Comparison of ENCODE assay signal across 17 cellular contexts in genomic region chr6:37785002-37785687, GRCh38. TPM values are rescaled to one million over a fixed set of nuclear protein-coding genes. Genes with fewer than 3 reads are reported as not detected.
A peak's percentile ranks its signal among the peaks of the same experiment; 100 is the strongest.
DNase-seq lines count a peak whose midpoint lies in the region; ATAC-seq and TF ChIP-seq lines count a peak whose summit lies in the region.
"Had no signal": no experiment of that assay in that cellular context is flagged by ENCODE, and none has a peak within 500 bp of the region (broad histone marks: within the 10 kb centered on the region; RNA-seq: fewer than 3 reads in every experiment).

No MANE protein-coding gene starts in this region.

- peaks cover 4 to 31% (median 17%) of the 10 kb centered on the region in 5 donors for H3K27me3 Mint-ChIP-seq in naive thymus-derived CD8-positive, alpha-beta T cell
- peaks cover 59% of the 10 kb centered on the region for H3K27me3 Mint-ChIP-seq in activated naive CD4-positive, alpha-beta T cell treated with anti-CD3 and anti-CD28 coated beads, Interleukin-2, amount 10 ng/mL, durations not matched to agents 7 days and 5 days

- H2AFZ ChIP-seq in IMR-90 (replicated peaks; ENCODE audit: low read length, poor library complexity), result peak overlapping the region; percentile 88

- H3K9me1 ChIP-seq in IMR-90 (ENCODE audit: insufficient read depth, low read length), result peaks cover 12% of the 10 kb centered on the region

- no peak overlapping the region for H3K27ac Mint-ChIP-seq in naive thymus-derived CD8-positive, alpha-beta T cell
- H3K27ac Mint-ChIP-seq in activated naive CD4-positive, alpha-beta T cell treated with anti-CD3 and anti-CD28 coated beads, Interleukin-2, amount 10 ng/mL, durations not matched to agents 7 days and 5 days, result no peak overlapping the region

- no peak for DNase-seq in IMR-90
- DNase-seq in epithelial cell of esophagus (ENCODE audit: low read depth), result peak; percentile 57
- DNase-seq in naive thymus-derived CD8-positive, alpha-beta T cell, result no peak
- no peak for DNase-seq in C1 segment of cervical spinal cord (lab: John Stamatoyannopoulos, UW)
- no peak for DNase-seq in stimulated activated naive CD4-positive, alpha-beta T cell (lab: John Stamatoyannopoulos, UW)
- no peak for DNase-seq in amygdala (lab: John Stamatoyannopoulos, UW)
- no peak for DNase-seq in activated naive CD4-positive, alpha-beta T cell treated with anti-CD3 and anti-CD28 coated beads, Interleukin-2, amount 10 ng/mL, durations not matched to agents 7 days and 5 days
- DNase-seq: activated CD4-positive, alpha-beta T cell treated with anti-CD3 and anti-CD28 coated beads, Interleukin-2, amount 50 U/mL, for 1 hour; colonic mucosa; GDM1; left ventricle myocardium superior; NCI-H1417 treated with DMSO at 0.1 percent for 48 hours; small intestine; stimulated activated CD4-positive, alpha-beta T cell treated with anti-CD3 and anti-CD28 coated beads, Interleukin-4, amount 100 ng/mL, for 4 hours had no signal

- TF ChIP-seq RAD21 in IMR-90 (IDR thresholded peaks at IDR 0.05; ENCODE audit: low read length), result no peak

- H3K9me3 Mint-ChIP-seq in naive thymus-derived CD8-positive, alpha-beta T cell, result no peaks in the 10 kb centered on the region
- no peaks in the 10 kb centered on the region for H3K9me3 Mint-ChIP-seq in activated naive CD4-positive, alpha-beta T cell treated with anti-CD3 and anti-CD28 coated beads, Interleukin-2, amount 10 ng/mL, durations not matched to agents 7 days and 5 days

- no peak overlapping the region for H2BK120ac ChIP-seq in IMR-90 (ENCODE audit: low read depth, low read length)

- 64% methylated on average over 14 of the region's 14 CpGs; no CpG with 5 or more reads in 1 of the 2 experiments for WGBS in IMR-90 (ENCODE audit: extremely low coverage in 2 of 2, insufficient read length in 1 of 2), 2 experiments

- H3K9me3 ChIP-seq in ES-I3 (ENCODE audit: control insufficient read depth, insufficient read depth, low read length) (no peaks in the 10 kb centered on the region), IMR-90 (ENCODE audit: control insufficient read depth, insufficient read depth, low read length) (no peaks in the 10 kb centered on the region)
- H3K9me3 ChIP-seq: colonic mucosa had no signal

- no peak overlapping the region for H4K5ac ChIP-seq in IMR-90 (ENCODE audit: low read depth, low read length)

- H3K4me2 ChIP-seq in IMR-90 (ENCODE audit: low read depth, low read length), result no peak overlapping the region

- H2AK5ac ChIP-seq in IMR-90 (ENCODE audit: low read depth, low read length), result peak overlapping the region; percentile 43; the same call in 1 of the 2 replicates

- TF ChIP-seq CTCF in IMR-90 (conservative IDR thresholded peaks at IDR 0.05; ENCODE audit: low read depth, low read length) (no peak), epithelial cell of esophagus (IDR thresholded peaks at IDR 0.05; ENCODE audit: insufficient read depth, low read depth, low read length, missing control alignments) (no peak)

- no peaks in the 10 kb centered on the region for H3K79me1 ChIP-seq in IMR-90 (ENCODE audit: low read depth in 1 of 2, low read length in 2 of 2)

- no peak overlapping the region for H3K4me3 ChIP-seq in IMR-90 (ENCODE audit: insufficient read depth, low read depth, low read length)
- H3K4me3 ChIP-seq in epithelial cell of esophagus (ENCODE audit: low read length), result no peak overlapping the region

- H2AK9ac ChIP-seq in IMR-90 (replicated peaks; ENCODE audit: low read depth, low read length, poor library complexity), result no peak overlapping the region

- no peak overlapping the region for H3K14ac ChIP-seq in IMR-90 (replicated peaks; ENCODE audit: low read depth, low read length)

- H2BK15ac ChIP-seq in IMR-90 (ENCODE audit: low read depth, low read length), result no peak overlapping the region

- no peak overlapping the region for H3K23ac ChIP-seq in IMR-90 (ENCODE audit: low read depth, low read length)

- H3K4me3 Mint-ChIP-seq in naive thymus-derived CD8-positive, alpha-beta T cell, result peak overlapping the region in 7 of 10 donors; percentile 31 to 82 (median 43)
- H3K4me3 Mint-ChIP-seq in activated naive CD4-positive, alpha-beta T cell treated with anti-CD3 and anti-CD28 coated beads, Interleukin-2, amount 10 ng/mL, durations not matched to agents 7 days and 5 days, result no peak overlapping the region

- H4K20me1 ChIP-seq in IMR-90 (ENCODE audit: insufficient read depth, low read length), result no peaks in the 10 kb centered on the region

- no peak overlapping the region for H4K8ac ChIP-seq in IMR-90 (ENCODE audit: low read depth in 2 of 2, low read length in 2 of 2)

- H3K36me3 ChIP-seq in ES-I3 (ENCODE audit: insufficient read depth, low read length) (no peaks in the 10 kb centered on the region), IMR-90 (ENCODE audit: control insufficient read depth, insufficient read depth, low read length) (no peaks in the 10 kb centered on the region)
- H3K36me3 ChIP-seq: colonic mucosa had no signal

- peaks cover 14 to 24% (median 16%) of the 10 kb centered on the region in 4 donors for H3K4me1 Mint-ChIP-seq in naive thymus-derived CD8-positive, alpha-beta T cell
- peaks cover 20% of the 10 kb centered on the region for H3K4me1 Mint-ChIP-seq in activated naive CD4-positive, alpha-beta T cell treated with anti-CD3 and anti-CD28 coated beads, Interleukin-2, amount 10 ng/mL, durations not matched to agents 7 days and 5 days

- in situ Hi-C loops in IMR-90 (cut with MboI; ENCODE audit: low sequenced_read_pairs), result no loop called here

- H3K4ac ChIP-seq in IMR-90 (ENCODE audit: low read depth, low read length), result no peak overlapping the region

- H3K56ac ChIP-seq in IMR-90 (ENCODE audit: extremely low read depth, insufficient read depth, low read length), result no peak overlapping the region

- no peak overlapping the region for H3K18ac ChIP-seq in IMR-90 (ENCODE audit: low read depth, low read length)

- H4K91ac ChIP-seq in IMR-90 (ENCODE audit: insufficient read depth, low read depth, low read length), result no peak overlapping the region

- H3K9ac ChIP-seq in ES-I3 (ENCODE audit: low read depth, low read length) (peak overlapping the region; percentile 94; the same call in 1 of the 2 replicates), IMR-90 (ENCODE audit: low read depth, low read length) (no peak overlapping the region)

- peak overlapping the region; percentile 42; the same call in 1 of the 2 replicates for H2BK20ac ChIP-seq in IMR-90 (ENCODE audit: low read depth, low read length)

- CTCF ChIA-PET in IMR-90 (lab: Yijun Ruan, JAX), result no interaction called here
- CTCF ChIA-PET in activated naive CD4-positive, alpha-beta T cell treated with anti-CD3 and anti-CD28 coated beads, Interleukin-2, amount 10 ng/mL, durations not matched to agents 7 days and 5 days (lab: Charles Lee), result no interaction called here

- ATAC-seq in IMR-90 (ENCODE audit: low read depth), result no peak
- no peak for ATAC-seq in naive thymus-derived CD8-positive, alpha-beta T cell
- ATAC-seq: HCT116 had no signal

- H3K4me1 ChIP-seq in ES-I3 (ENCODE audit: insufficient read depth, low read length) (peaks cover 30% of the 10 kb centered on the region), IMR-90 (ENCODE audit: control insufficient read depth, insufficient read depth, low read length) (peaks cover 16% of the 10 kb centered on the region)

- TF ChIP-seq POLR2A in IMR-90 (IDR thresholded peaks at IDR 0.05; ENCODE audit: low read depth, low read length), result no peak

- intact Hi-C loops in IMR-90 (cut with micrococcal nuclease), result no loop called here

- dilution Hi-C loops in IMR-90 (cut with HindIII; ENCODE audit: low sequenced_read_pairs, unreplicated experiment), result no loop called here

- BruUV-seq in IMR-90 (replicated peaks; lab: Mats Ljungman, UMichigan), result no TSS peak

- H3K27me3 ChIP-seq in IMR-90 (ENCODE audit: control insufficient read depth, insufficient read depth, low read length), result peaks cover 2% of the 10 kb centered on the region; the same call in 1 of the 2 replicates

- H2BK5ac ChIP-seq in IMR-90 (ENCODE audit: low read depth, low read length, poor library complexity, severe bottlenecking), result no peak overlapping the region

- H3K27ac ChIP-seq in IMR-90 (ENCODE audit: insufficient read depth, low read length), result no peak overlapping the region
- H3K27ac ChIP-seq: colonic mucosa, RWPE1 had no signal

- no peaks in the 10 kb centered on the region for H3K36me3 Mint-ChIP-seq in naive thymus-derived CD8-positive, alpha-beta T cell
- no peaks in the 10 kb centered on the region for H3K36me3 Mint-ChIP-seq in activated naive CD4-positive, alpha-beta T cell treated with anti-CD3 and anti-CD28 coated beads, Interleukin-2, amount 10 ng/mL, durations not matched to agents 7 days and 5 days

- POLR2A ChIA-PET in IMR-90 (lab: Charles Lee; ENCODE audit: unreplicated experiment), result no interaction called here
- POLR2A ChIA-PET in naive thymus-derived CD8-positive, alpha-beta T cell (lab: Charles Lee), result interaction anchor here (0.5 kb wide), 1 partner anchor 222 kb away, joined by 3 read pairs; no protein-coding TSS in a partner anchor

TF ChIP-seq in IMR-90, 13 proteins besides CTCF, POLR2A, EP300 and RAD21 (continues in another document):
- TF ChIP-seq BHLHE40 (IDR thresholded peaks at IDR 0.05; ENCODE audit: low read depth, low read length) (no peak), RFX5 (IDR thresholded peaks at IDR 0.05; ENCODE audit: low read depth, low read length) (no peak), ELK1 (IDR thresholded peaks at IDR 0.05; ENCODE audit: borderline replicate concordance, low read depth, low read length) (no peak), FOS (IDR thresholded peaks at IDR 0.05; ENCODE audit: low read depth, low read length) (no peak), SMC3 (IDR thresholded peaks at IDR 0.05; ENCODE audit: low read depth, low read length) (no peak), RCOR1 (IDR thresholded peaks at IDR 0.05; ENCODE audit: insufficient replicate concordance, low read length) (no peak), NFE2L2 (IDR thresholded peaks at IDR 0.05; ENCODE audit: low read depth, low read length) (no peak), CEBPB (IDR thresholded peaks at IDR 0.05; ENCODE audit: low read depth, low read length) (no peak), MXI1 (IDR thresholded peaks at IDR 0.05; ENCODE audit: borderline replicate concordance, low read depth, low read length) (no peak)

RNA-seq across cellular contexts. Expression of gene ZFAND3, which starts 34.4 kb away (rescaled TPM):
- 10.9 and 13.1 TPM in 2 replicates for total RNA-seq in IMR-90 (2012; rRNA removed)
- 21.8 and 26.7 TPM in 2 replicates for polyA plus RNA-seq in IMR-90 (2012; rRNA removed)
- 15.3 and 24.4 TPM in 2 replicates for polyA plus RNA-seq in IMR-90 (2012; cell fraction: cytosol; rRNA removed)
- 15.6 and 20.7 TPM in 2 replicates for polyA plus RNA-seq in IMR-90 (2012; cell fraction: nucleus; rRNA removed; ENCODE audit: low replicate concordance)
- total RNA-seq in naive thymus-derived CD8-positive, alpha-beta T cell, result 10 to 100 TPM; 32.8 to 33.8 TPM
- 1 to 10 TPM; 3.7 to 4.5 (median 3.8) TPM for polyA plus RNA-seq in naive thymus-derived CD8-positive, alpha-beta T cell
